ENCODE assay signal across 2 cellular contexts in the genomic region with DNA sequence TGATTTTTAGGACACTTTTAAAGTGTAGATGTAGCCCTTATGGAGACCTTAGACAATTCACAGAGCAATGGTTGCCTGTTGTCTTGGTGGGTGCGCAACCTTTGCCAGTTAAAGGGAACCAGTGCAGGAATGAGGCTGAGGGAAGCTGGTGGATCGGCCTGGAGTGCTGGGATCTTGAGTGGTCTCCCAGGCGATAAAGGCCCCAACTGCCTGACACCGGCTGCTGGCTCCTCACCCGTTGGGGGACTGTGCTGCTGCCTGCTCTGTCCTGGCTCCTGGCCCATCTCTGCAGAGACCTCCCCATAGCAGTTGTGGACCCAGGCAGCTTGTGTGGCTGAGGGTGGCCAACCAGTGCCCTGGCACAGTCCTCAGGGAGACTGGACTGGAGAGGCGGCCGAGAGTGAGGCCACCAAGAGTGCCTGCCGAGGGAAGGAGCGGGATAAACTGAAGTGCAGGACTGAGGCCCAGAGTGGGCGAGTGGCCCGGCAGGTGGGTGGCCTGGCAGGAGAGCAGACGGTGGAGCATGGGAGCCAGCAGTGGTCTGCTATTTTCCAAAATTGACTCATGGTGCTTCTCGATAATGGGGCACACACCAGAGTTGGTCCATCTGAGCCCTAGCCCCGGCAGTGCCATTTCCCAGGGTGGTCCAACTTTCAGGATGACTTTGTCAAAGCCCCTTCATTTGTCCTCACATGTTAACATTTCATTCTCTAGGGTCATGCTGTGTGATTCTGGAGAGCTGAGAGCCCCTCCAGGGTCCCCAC.
TF ChIP-seq lines count a peak whose summit lies in the region.

No MANE protein-coding gene starts in this region.

TF ChIP-seq in GM23338, 12 proteins besides CTCF, POLR2A, EP300 and RAD21 (continued from another document and continues in another):
- TF ChIP-seq REST (IDR thresholded peaks at IDR 0.05; ENCODE audit: unreplicated experiment) (no peak), NANOG (IDR thresholded peaks at IDR 0.05; ENCODE audit: borderline replicate concordance) (no peak), CREB1 (CRISPR knock-in tag; IDR thresholded peaks at IDR 0.05; ENCODE audit: low read depth) (no peak), STAT1 (IDR thresholded peaks at IDR 0.05; ENCODE audit: unreplicated experiment) (no peak), ZNF331 (CRISPR knock-in tag; IDR thresholded peaks at IDR 0.05; ENCODE audit: low read depth) (no peak), ZNF114 (CRISPR knock-in tag; IDR thresholded peaks at IDR 0.05) (no peak), POLR2AphosphoS5 (IDR thresholded peaks at IDR 0.05; ENCODE audit: low read depth) (no peak), EZH2 (IDR thresholded peaks at IDR 0.05; ENCODE audit: low read depth, unreplicated experiment) (no peak), EZH2phosphoT487 (IDR thresholded peaks at IDR 0.05; ENCODE audit: unreplicated experiment) (no peak)
- TF ChIP-seq, protein P1, sequence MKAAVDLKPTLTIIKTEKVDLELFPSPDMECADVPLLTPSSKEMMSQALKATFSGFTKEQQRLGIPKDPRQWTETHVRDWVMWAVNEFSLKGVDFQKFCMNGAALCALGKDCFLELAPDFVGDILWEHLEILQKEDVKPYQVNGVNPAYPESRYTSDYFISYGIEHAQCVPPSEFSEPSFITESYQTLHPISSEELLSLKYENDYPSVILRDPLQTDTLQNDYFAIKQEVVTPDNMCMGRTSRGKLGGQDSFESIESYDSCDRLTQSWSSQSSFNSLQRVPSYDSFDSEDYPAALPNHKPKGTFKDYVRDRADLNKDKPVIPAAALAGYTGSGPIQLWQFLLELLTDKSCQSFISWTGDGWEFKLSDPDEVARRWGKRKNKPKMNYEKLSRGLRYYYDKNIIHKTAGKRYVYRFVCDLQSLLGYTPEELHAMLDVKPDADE (IDR thresholded peaks at IDR 0.05) = no peak

TF ChIP-seq in WTC11, 78 proteins besides CTCF, POLR2A, EP300 and RAD21 (continued from another document):
- no peak for TF ChIP-seq ZNF532 (CRISPR knock-in tag; IDR thresholded peaks at IDR 0.05; ENCODE audit: borderline replicate concordance)
- TF ChIP-seq JAZF1 (CRISPR knock-in tag; IDR thresholded peaks at IDR 0.05) = no peak
- no peak for TF ChIP-seq TP53 (CRISPR knock-in tag; IDR thresholded peaks at IDR 0.05)
- TF ChIP-seq, protein P2, sequence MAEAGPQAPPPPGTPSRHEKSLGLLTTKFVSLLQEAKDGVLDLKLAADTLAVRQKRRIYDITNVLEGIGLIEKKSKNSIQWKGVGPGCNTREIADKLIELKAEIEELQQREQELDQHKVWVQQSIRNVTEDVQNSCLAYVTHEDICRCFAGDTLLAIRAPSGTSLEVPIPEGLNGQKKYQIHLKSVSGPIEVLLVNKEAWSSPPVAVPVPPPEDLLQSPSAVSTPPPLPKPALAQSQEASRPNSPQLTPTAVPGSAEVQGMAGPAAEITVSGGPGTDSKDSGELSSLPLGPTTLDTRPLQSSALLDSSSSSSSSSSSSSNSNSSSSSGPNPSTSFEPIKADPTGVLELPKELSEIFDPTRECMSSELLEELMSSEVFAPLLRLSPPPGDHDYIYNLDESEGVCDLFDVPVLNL (CRISPR knock-in tag; IDR thresholded peaks at IDR 0.05; ENCODE audit: borderline replicate concordance, low read depth) = no peak
- no peak for TF ChIP-seq ZNF671 (CRISPR knock-in tag; IDR thresholded peaks at IDR 0.05)
- TF ChIP-seq ZNF263 (CRISPR knock-in tag; IDR thresholded peaks at IDR 0.05; ENCODE audit: low read depth) = no peak
- no peak for TF ChIP-seq NFYB (CRISPR knock-in tag; conservative IDR thresholded peaks at IDR 0.05; ENCODE audit: low read depth)
